Comparison of ENCODE assay signal across 1 cellular context in genomic region chr22:46762238-46763050, GRCh38.
A peak's percentile ranks its signal among the peaks of the same experiment; 100 is the strongest.
TF ChIP-seq lines count a peak whose summit lies in the region.

TSS of gene TBC1D22A (plus strand) at chr22:46762650. CDS start at chr22:46762787, 137 bp downstream.

TF ChIP-seq in GM12878, 131 proteins besides CTCF, POLR2A, EP300 and RAD21 (continued from another document and continues in another):
- TF ChIP-seq GABPA (IDR thresholded peaks at IDR 0.05; ENCODE audit: low read depth) (peak; percentile 97), TCF12 (IDR thresholded peaks at IDR 0.05; ENCODE audit: low read depth, low read length) (peak; percentile 43; the same call in 1 of the 2 replicates), MEF2A (IDR thresholded peaks at IDR 0.05; ENCODE audit: insufficient read depth, low read depth, low read length) (0 out of 2 replicates have a peak, but pooled peaks have one; percentile 12), ZNF217 (IDR thresholded peaks at IDR 0.05) (no peak), SRF (IDR thresholded peaks at IDR 0.05; ENCODE audit: low read depth in 2 of 2, low read length in 2 of 2) (peak in 1 of 2 experiments; percentile 83; a peak in 2 of 4 replicates), RFX5 (IDR thresholded peaks at IDR 0.05; ENCODE audit: low read depth, low read length) (no peak), FOXM1 (IDR thresholded peaks at IDR 0.05; ENCODE audit: low read depth, low read length) (no peak), BACH1 (IDR thresholded peaks at IDR 0.05; ENCODE audit: borderline replicate concordance) (0 out of 2 replicates have a peak, but pooled peaks have one; percentile 20), REST (IDR thresholded peaks at IDR 0.05; ENCODE audit: low read depth, low read length) (no peak), BRCA1 (IDR thresholded peaks at IDR 0.05; ENCODE audit: low read depth, low read length) (no peak), STAT1 (conservative IDR thresholded peaks at IDR 0.05) (no peak; the same call in 1 of the 2 replicates), HSF1 (IDR thresholded peaks at IDR 0.05; ENCODE audit: low read depth, low read length) (no peak), RBBP5 (conservative IDR thresholded peaks at IDR 0.05) (no peak), JUND (IDR thresholded peaks at IDR 0.05; ENCODE audit: low read depth, low read length) (no peak), SP1 (IDR thresholded peaks at IDR 0.05; ENCODE audit: low read depth, low read length) (peak; percentile 69), RELB (IDR thresholded peaks at IDR 0.05; ENCODE audit: low read depth) (no peak; the same call in none of the 2 replicates), MLLT1 (IDR thresholded peaks at IDR 0.05) (no peak), MAX (IDR thresholded peaks at IDR 0.05; ENCODE audit: low read depth, low read length) (peak; percentile 57; the same call in 1 of the 2 replicates), ZNF592 (IDR thresholded peaks at IDR 0.05) (no peak), NRF1 (conservative IDR thresholded peaks at IDR 0.05; ENCODE audit: low read depth, low read length) (no peak), NR2C2 (IDR thresholded peaks at IDR 0.05; ENCODE audit: borderline replicate concordance, control insufficient read depth, insufficient read length, low read depth) (peak; percentile 96), ATF7 (IDR thresholded peaks at IDR 0.05; ENCODE audit: low read depth) (peak; percentile 46; the same call in 1 of the 2 replicates), NR2C1 (IDR thresholded peaks at IDR 0.05) (peak; percentile 99), JUNB (IDR thresholded peaks at IDR 0.05) (no peak; the same call in 1 of the 2 replicates), FOXK2 (IDR thresholded peaks at IDR 0.05) (peak; percentile 54; the same call in 1 of the 2 replicates), SMARCA5 (IDR thresholded peaks at IDR 0.05) (peak; percentile 62; the same call in 1 of the 2 replicates), USF2 (IDR thresholded peaks at IDR 0.05; ENCODE audit: borderline replicate concordance, low read depth, low read length) (no peak), SREBF2 (IDR thresholded peaks at IDR 0.05; ENCODE audit: low read length) (no peak), TCF3 (IDR thresholded peaks at IDR 0.05; ENCODE audit: borderline replicate concordance, insufficient read depth, low read depth, low read length) (peak; percentile 65; the same call in 1 of the 2 replicates), SIN3A (IDR thresholded peaks at IDR 0.05; ENCODE audit: low read depth, low read length) (peak; percentile 90), ELK1 (IDR thresholded peaks at IDR 0.05; ENCODE audit: low read depth, low read length) (peak; percentile 72), MYC (IDR thresholded peaks at IDR 0.05; ENCODE audit: insufficient read depth, insufficient read length, insufficient replicate concordance, low read length, severe bottlenecking) (no peak), IRF4 (IDR thresholded peaks at IDR 0.05; ENCODE audit: low read depth, low read length) (0 out of 2 replicates have a peak, but pooled peaks have one; percentile 20), NKRF (conservative IDR thresholded peaks at IDR 0.05) (peak; percentile 73), MTA2 (IDR thresholded peaks at IDR 0.05; ENCODE audit: low read depth) (peak; percentile 96), HDAC6 (IDR thresholded peaks at IDR 0.05; ENCODE audit: unreplicated experiment) (no peak), PBX3 (IDR thresholded peaks at IDR 0.05; ENCODE audit: insufficient replicate concordance, low read depth, low read length) (peak; percentile 31), IRF3 (IDR thresholded peaks at IDR 0.05) (no peak)
